Comparison of ENCODE assay signal across 3 cellular contexts in the genomic region with DNA sequence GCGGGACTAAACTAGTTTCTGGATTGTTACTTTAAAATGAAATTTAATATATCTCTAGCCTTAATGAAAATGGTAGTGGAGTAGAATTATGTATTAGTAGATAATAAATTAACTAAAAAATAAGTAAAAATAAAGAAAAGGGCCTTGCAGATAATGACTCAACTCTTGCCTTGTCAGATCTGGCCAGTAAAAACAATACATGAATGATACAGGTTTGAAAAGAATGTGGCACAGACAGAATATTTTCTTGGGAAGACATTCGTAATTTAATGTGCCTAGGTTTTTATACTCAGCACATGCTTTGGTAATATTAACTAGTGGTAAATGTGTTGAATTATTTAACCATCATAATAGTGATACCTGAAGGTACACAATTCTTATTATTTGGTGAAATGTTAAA.
TF ChIP-seq lines count a peak whose summit lies in the region.

No MANE protein-coding gene starts in this region.

TF ChIP-seq in A549, 52 proteins besides CTCF, POLR2A, EP300 and RAD21:
- TF ChIP-seq, protein P1, sequence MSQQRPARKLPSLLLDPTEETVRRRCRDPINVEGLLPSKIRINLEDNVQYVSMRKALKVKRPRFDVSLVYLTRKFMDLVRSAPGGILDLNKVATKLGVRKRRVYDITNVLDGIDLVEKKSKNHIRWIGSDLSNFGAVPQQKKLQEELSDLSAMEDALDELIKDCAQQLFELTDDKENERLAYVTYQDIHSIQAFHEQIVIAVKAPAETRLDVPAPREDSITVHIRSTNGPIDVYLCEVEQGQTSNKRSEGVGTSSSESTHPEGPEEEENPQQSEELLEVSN (IDR thresholded peaks at IDR 0.05; ENCODE audit: borderline replicate concordance, low read depth): no peak
- no peak for TF ChIP-seq CBX8 (IDR thresholded peaks at IDR 0.05)
- TF ChIP-seq HOXB13 (CRISPR knock-in tag; IDR thresholded peaks at IDR 0.05; ENCODE audit: low read depth): no peak
- TF ChIP-seq HOXB5 (CRISPR knock-in tag; IDR thresholded peaks at IDR 0.05): no peak
- TF ChIP-seq NFE2L2 (conservative IDR thresholded peaks at IDR 0.05; ENCODE audit: low read length): no peak
- no peak for TF ChIP-seq ZNF302 (CRISPR knock-in tag; IDR thresholded peaks at IDR 0.05)
- no peak for TF ChIP-seq RFX5 (IDR thresholded peaks at IDR 0.05)

TF ChIP-seq in IMR-90, 13 proteins besides CTCF, POLR2A, EP300 and RAD21 (continued from another document):
- TF ChIP-seq, protein P2, sequence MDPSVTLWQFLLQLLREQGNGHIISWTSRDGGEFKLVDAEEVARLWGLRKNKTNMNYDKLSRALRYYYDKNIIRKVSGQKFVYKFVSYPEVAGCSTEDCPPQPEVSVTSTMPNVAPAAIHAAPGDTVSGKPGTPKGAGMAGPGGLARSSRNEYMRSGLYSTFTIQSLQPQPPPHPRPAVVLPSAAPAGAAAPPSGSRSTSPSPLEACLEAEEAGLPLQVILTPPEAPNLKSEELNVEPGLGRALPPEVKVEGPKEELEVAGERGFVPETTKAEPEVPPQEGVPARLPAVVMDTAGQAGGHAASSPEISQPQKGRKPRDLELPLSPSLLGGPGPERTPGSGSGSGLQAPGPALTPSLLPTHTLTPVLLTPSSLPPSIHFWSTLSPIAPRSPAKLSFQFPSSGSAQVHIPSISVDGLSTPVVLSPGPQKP (IDR thresholded peaks at IDR 0.05; ENCODE audit: borderline replicate concordance, low read depth, low read length): no peak
- TF ChIP-seq RFX5 (IDR thresholded peaks at IDR 0.05; ENCODE audit: low read depth, low read length): no peak
- TF ChIP-seq MAZ (IDR thresholded peaks at IDR 0.05; ENCODE audit: borderline replicate concordance, low read depth, low read length): no peak
- TF ChIP-seq, protein P3, sequence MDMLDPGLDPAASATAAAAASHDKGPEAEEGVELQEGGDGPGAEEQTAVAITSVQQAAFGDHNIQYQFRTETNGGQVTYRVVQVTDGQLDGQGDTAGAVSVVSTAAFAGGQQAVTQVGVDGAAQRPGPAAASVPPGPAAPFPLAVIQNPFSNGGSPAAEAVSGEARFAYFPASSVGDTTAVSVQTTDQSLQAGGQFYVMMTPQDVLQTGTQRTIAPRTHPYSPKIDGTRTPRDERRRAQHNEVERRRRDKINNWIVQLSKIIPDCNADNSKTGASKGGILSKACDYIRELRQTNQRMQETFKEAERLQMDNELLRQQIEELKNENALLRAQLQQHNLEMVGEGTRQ (IDR thresholded peaks at IDR 0.05; ENCODE audit: low read depth, low read length): no peak
- TF ChIP-seq SMC3 (IDR thresholded peaks at IDR 0.05; ENCODE audit: low read depth, low read length): no peak
- no peak for TF ChIP-seq MXI1 (IDR thresholded peaks at IDR 0.05; ENCODE audit: borderline replicate concordance, low read depth, low read length)
- no peak for TF ChIP-seq BHLHE40 (IDR thresholded peaks at IDR 0.05; ENCODE audit: low read depth, low read length)
- no peak for TF ChIP-seq CHD1 (IDR thresholded peaks at IDR 0.05; ENCODE audit: low read depth, low read length)

TF ChIP-seq in liver, 16 proteins besides CTCF, POLR2A, EP300 and RAD21 (continued from another document):
- TF ChIP-seq, protein P4, sequence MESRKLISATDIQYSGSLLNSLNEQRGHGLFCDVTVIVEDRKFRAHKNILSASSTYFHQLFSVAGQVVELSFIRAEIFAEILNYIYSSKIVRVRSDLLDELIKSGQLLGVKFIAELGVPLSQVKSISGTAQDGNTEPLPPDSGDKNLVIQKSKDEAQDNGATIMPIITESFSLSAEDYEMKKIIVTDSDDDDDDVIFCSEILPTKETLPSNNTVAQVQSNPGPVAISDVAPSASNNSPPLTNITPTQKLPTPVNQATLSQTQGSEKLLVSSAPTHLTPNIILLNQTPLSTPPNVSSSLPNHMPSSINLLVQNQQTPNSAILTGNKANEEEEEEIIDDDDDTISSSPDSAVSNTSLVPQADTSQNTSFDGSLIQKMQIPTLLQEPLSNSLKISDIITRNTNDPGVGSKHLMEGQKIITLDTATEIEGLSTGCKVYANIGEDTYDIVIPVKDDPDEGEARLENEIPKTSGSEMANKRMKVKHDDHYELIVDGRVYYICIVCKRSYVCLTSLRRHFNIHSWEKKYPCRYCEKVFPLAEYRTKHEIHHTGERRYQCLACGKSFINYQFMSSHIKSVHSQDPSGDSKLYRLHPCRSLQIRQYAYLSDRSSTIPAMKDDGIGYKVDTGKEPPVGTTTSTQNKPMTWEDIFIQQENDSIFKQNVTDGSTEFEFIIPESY (IDR thresholded peaks at IDR 0.05): no peak
- no peak for TF ChIP-seq EGR1 (IDR thresholded peaks at IDR 0.05; ENCODE audit: low read depth in 2 of 2)
- TF ChIP-seq, protein P5, sequence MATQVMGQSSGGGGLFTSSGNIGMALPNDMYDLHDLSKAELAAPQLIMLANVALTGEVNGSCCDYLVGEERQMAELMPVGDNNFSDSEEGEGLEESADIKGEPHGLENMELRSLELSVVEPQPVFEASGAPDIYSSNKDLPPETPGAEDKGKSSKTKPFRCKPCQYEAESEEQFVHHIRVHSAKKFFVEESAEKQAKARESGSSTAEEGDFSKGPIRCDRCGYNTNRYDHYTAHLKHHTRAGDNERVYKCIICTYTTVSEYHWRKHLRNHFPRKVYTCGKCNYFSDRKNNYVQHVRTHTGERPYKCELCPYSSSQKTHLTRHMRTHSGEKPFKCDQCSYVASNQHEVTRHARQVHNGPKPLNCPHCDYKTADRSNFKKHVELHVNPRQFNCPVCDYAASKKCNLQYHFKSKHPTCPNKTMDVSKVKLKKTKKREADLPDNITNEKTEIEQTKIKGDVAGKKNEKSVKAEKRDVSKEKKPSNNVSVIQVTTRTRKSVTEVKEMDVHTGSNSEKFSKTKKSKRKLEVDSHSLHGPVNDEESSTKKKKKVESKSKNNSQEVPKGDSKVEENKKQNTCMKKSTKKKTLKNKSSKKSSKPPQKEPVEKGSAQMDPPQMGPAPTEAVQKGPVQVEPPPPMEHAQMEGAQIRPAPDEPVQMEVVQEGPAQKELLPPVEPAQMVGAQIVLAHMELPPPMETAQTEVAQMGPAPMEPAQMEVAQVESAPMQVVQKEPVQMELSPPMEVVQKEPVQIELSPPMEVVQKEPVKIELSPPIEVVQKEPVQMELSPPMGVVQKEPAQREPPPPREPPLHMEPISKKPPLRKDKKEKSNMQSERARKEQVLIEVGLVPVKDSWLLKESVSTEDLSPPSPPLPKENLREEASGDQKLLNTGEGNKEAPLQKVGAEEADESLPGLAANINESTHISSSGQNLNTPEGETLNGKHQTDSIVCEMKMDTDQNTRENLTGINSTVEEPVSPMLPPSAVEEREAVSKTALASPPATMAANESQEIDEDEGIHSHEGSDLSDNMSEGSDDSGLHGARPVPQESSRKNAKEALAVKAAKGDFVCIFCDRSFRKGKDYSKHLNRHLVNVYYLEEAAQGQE (IDR thresholded peaks at IDR 0.05): no peak
- TF ChIP-seq YY1 (IDR thresholded peaks at IDR 0.05): no peak
- no peak for TF ChIP-seq TAF1 (conservative IDR thresholded peaks at IDR 0.05)
- no peak for TF ChIP-seq SP1 (IDR thresholded peaks at IDR 0.05)
